8 cellular contexts compared by ENCODE assay signal in the genomic region with DNA sequence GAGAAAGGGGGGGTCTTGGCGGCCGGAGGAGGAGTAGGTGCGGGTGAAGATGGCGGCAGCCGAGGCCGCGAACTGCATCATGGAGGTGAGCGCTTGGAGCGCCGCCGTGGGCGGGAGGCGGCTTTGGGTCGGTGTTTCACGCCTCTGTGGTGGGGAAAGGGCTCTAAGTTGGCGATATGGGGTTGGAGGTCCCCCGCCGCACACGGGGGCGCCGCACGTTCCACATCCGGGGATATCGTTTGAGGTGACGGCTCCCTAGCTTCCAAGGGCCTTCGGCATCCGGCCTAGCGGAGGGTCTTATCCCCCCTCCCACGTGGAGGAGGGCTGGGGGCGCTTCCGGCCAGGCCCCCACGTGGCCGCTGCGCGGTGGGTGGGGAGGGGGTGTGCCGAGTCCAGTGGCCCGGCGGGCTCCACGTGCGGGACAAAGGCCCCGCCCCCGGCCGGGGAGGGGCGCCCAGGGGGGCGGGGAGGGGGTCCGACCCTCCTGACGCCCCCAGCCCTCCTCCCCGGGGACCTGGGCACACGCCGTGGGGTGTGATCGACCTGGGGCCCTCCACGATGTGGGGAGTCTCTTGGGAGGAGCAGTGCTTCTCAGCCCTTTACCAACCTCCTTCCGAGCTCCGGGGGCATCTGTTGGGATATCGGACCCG. TPM values are rescaled to one million over a fixed set of nuclear protein-coding genes. Genes with fewer than 3 reads are reported as not detected.
A peak's percentile ranks its signal among the peaks of the same experiment; 100 is the strongest.
DNase-seq lines count a peak whose midpoint lies in the region; ATAC-seq, FAIRE-seq and TF ChIP-seq lines count a peak whose summit lies in the region.

A gene (plus strand): TSS at position 40 of the 650 bp plus-strand sequence. CDS start 10 bp downstream, at position 50.

- peak within 1 kb of the TSS; percentile 97 to 99 for H3K27ac ChIP-seq in A549
- H3K27ac ChIP-seq in RWPE1, result peak within 1 kb of the TSS; percentile 88
- H3K27ac ChIP-seq in GM12878 (ENCODE audit: control insufficient read depth, insufficient read depth), result peak within 1 kb of the TSS; percentile 99
- peak within 1 kb of the TSS; percentile 99 for H3K27ac ChIP-seq in iPS-18a (ENCODE audit: low read length)

- peaks cover 33% of the 10 kb centered on the region for H3K4me1 ChIP-seq in A549
- H3K4me1 ChIP-seq in GM12878 (ENCODE audit: control insufficient read depth, insufficient read depth, low read length), result peaks cover 32% of the 10 kb centered on the region
- peaks cover 14% of the 10 kb centered on the region for H3K4me1 ChIP-seq in iPS-18a (ENCODE audit: control insufficient read depth, low read depth, low read length)
- peaks cover 25% of the 10 kb centered on the region for H3K4me1 ChIP-seq in skeletal muscle satellite cell (ENCODE audit: control insufficient read depth, insufficient read depth, low read length)

- intact Hi-C loops in GM12878 (cut with micrococcal nuclease; ENCODE audit: unreplicated experiment), result loop anchor here (2.0 to 5.0 kb wide), 3 partner anchors 85 to 190 kb away; a partner anchor contains a TSS

- TF ChIP-seq POLR2A in A549 (IDR thresholded peaks at IDR 0.05; ENCODE audit: low read length) (peak; percentile 97), GM18526 (IDR thresholded peaks at IDR 0.05; ENCODE audit: extremely low read depth, insufficient read length) (peak; percentile 88), GM12878 (IDR thresholded peaks at IDR 0.05; ENCODE audit: low read depth, low read length) (peak; percentile 96)

- no peaks in the 10 kb centered on the region for H3K9me3 ChIP-seq in A549
- H3K9me3 ChIP-seq in GM12878 (replicated peaks; ENCODE audit: control insufficient read depth, insufficient read depth, low read length), result no peaks in the 10 kb centered on the region
- no peaks in the 10 kb centered on the region for H3K9me3 ChIP-seq in iPS-18a (ENCODE audit: control insufficient read depth, low read depth, low read length)
- no peaks in the 10 kb centered on the region for H3K9me3 ChIP-seq in skeletal muscle satellite cell (replicated peaks; ENCODE audit: low read length)

- in situ Hi-C loops in GM12878 (cut with MboI), result no loop called here

- H4K20me1 ChIP-seq in GM12878 (ENCODE audit: control insufficient read depth, insufficient read depth), result peaks cover 16% of the 10 kb centered on the region

- FAIRE-seq in A549 (lab: Jason Lieb, UNC), result no peak
- FAIRE-seq in GM12878 (lab: Jason Lieb, UNC), result no peak

- 1% methylated on average over 30 of the region's 56 CpGs for WGBS in A549 (ENCODE audit: missing lambda C conversion rate)
- 2% methylated on average over 42 of the region's 56 CpGs for WGBS in GM12878 (ENCODE audit: insufficient coverage, insufficient replicate concordance, low lambda C conversion rate, missing lambda C conversion rate)

- POLR2A ChIA-PET in A549 (lab: Yijun Ruan, JAX), result interaction anchor here (1.0 to 3.5 kb wide), 13 partner anchors 8 to 224 kb away, joined by 3 to 48 read pairs (median 9); a partner anchor contains a TSS
- POLR2A ChIA-PET in RWPE1 (lab: Yijun Ruan, JAX; ENCODE audit: low non-redundant PET), result interaction anchor here (1.8 kb wide), 1 partner anchor 36 kb away, joined by 4 read pairs; a partner anchor contains a TSS
- POLR2A ChIA-PET in GM12878 (lab: Charles Lee), result interaction anchor here (0.6 to 11.2 kb wide), 13 partner anchors 11 to 207 kb away, joined by 3 to 200 read pairs (median 8); a partner anchor contains a TSS

- DNase-seq in A549 (ENCODE audit: low read depth in 1 of 2, low spot score in 1 of 2), result peak in 1 of 2 experiments; percentile 76
- no peak for DNase-seq in RWPE1 (ENCODE audit: low spot score)
- DNase-seq in GM12878 (ENCODE audit: low read depth, low spot score), result no peak
- DNase-seq in dedifferentiated amniotic fluid mesenchymal stem cell (ENCODE audit: extremely low spot score), result no peak

- H3K4me3 ChIP-seq in A549 (peak within 1 kb of the TSS; percentile 82), GM12878 (peak within 1 kb of the TSS; percentile 100), iPS-18a (ENCODE audit: low read length) (peak within 1 kb of the TSS; percentile 98), skeletal muscle satellite cell (ENCODE audit: low read length) (peak within 1 kb of the TSS; percentile 99)

- TF ChIP-seq CTCF in A549 (IDR thresholded peaks at IDR 0.05), result no peak
- no peak for TF ChIP-seq CTCF in RWPE1 (conservative IDR thresholded peaks at IDR 0.05; ENCODE audit: low read depth)
- TF ChIP-seq CTCF in GM12878 (IDR thresholded peaks at IDR 0.05 in 2 of 3, conservative IDR thresholded peaks at IDR 0.05 in 1 of 3; ENCODE audit: control insufficient read depth in 2 of 3, extremely low read depth in 1 of 3, insufficient read depth in 1 of 3, low read depth in 3 of 3, low read length in 3 of 3), result 0 out of 6 replicates have a peak, but pooled peaks of 1 of the 3 experiments have one; percentile 10

- SMC1A ChIA-PET in GM12878 (lab: Charles Lee; ENCODE audit: uncharacterized antibody, unreplicated experiment), result interaction anchor here (1.4 to 2.7 kb wide), 5 partner anchors 37 to 192 kb away, joined by 3 to 11 read pairs (median 7); a partner anchor contains a TSS

- no peak for TF ChIP-seq RAD21 in A549 (conservative IDR thresholded peaks at IDR 0.05 in 1 of 2, IDR thresholded peaks at IDR 0.05 in 1 of 2)
- TF ChIP-seq RAD21 in GM12878 (IDR thresholded peaks at IDR 0.05; ENCODE audit: insufficient read depth, low read depth, low read length), result no peak

- H3K36me3 ChIP-seq in GM12878 (ENCODE audit: control insufficient read depth in 2 of 2, insufficient read depth in 2 of 2, low read length in 1 of 2) (peaks cover 6 to 9% of the 10 kb centered on the region in 2 experiments), iPS-18a (ENCODE audit: control insufficient read depth, low read depth, low read length) (peaks cover 14% of the 10 kb centered on the region), skeletal muscle satellite cell (ENCODE audit: insufficient read depth, low read length) (peaks cover 11% of the 10 kb centered on the region)

- ATAC-seq in A549 (peak; percentile 21 to 39), GM12878 (peak; percentile 17), GM19351 (IDR thresholded peaks at IDR 0.05; ENCODE audit: unreplicated experiment) (no peak)

- H3K4me2 ChIP-seq in A549 (peak within 1 kb of the TSS; percentile 90), GM12878 (ENCODE audit: control insufficient read depth, insufficient read depth) (peak within 1 kb of the TSS; percentile 84), skeletal muscle satellite cell (ENCODE audit: low read length) (peak within 1 kb of the TSS; percentile 94)

- RAD21 ChIA-PET in GM12878 (lab: Charles Lee; ENCODE audit: unreplicated experiment), result interaction anchor here (0.5 to 8.6 kb wide), 12 partner anchors 12 to 234 kb away, joined by 3 to 131 read pairs (median 6); a partner anchor contains a TSS

- peaks cover 47% of the 10 kb centered on the region for H3K79me2 ChIP-seq in GM12878 (ENCODE audit: control insufficient read depth, insufficient read depth, low read length)

- CTCF ChIA-PET in A549 (lab: Yijun Ruan, JAX) (interaction anchor here (0.7 to 16.7 kb wide), 20 partner anchors 11 to 458 kb away, joined by 3 to 326 read pairs (median 6); a partner anchor contains a TSS), RWPE1 (lab: Yijun Ruan, JAX) (interaction anchor here (0.6 kb wide), 1 partner anchor 169 kb away, joined by 3 read pairs; no protein-coding TSS in a partner anchor), GM12878 (lab: Yijun Ruan, JAX) (interaction anchor here (0.7 to 10.5 kb wide), 5 partner anchors 11 to 130 kb away, joined by 3 to 130 read pairs (median 80); a partner anchor contains a TSS)

- H2AFZ ChIP-seq in GM12878 (ENCODE audit: control insufficient read depth, low read depth, low read length), result peak within 1 kb of the TSS; percentile 95

- no peaks in the 10 kb centered on the region for H3K27me3 ChIP-seq in GM12878 (replicated peaks in 1 of 2; ENCODE audit: control insufficient read depth in 2 of 2, insufficient read depth in 2 of 2, low read length in 1 of 2)
- H3K27me3 ChIP-seq in iPS-18a (ENCODE audit: control insufficient read depth, insufficient read depth, low read length), result no peaks in the 10 kb centered on the region
- no peaks in the 10 kb centered on the region for H3K27me3 ChIP-seq in skeletal muscle satellite cell (ENCODE audit: control insufficient read depth, insufficient read depth, low read length)

- H3K9ac ChIP-seq in GM12878 (ENCODE audit: control insufficient read depth, insufficient read depth, low read length) (peak within 1 kb of the TSS; percentile 98), iPS-18a (ENCODE audit: low read length) (peak within 1 kb of the TSS; percentile 95), skeletal muscle satellite cell (ENCODE audit: low read depth, low read length) (peak within 1 kb of the TSS; percentile 99)

- BruUV-seq in GM12878 (replicated peaks; lab: Mats Ljungman, UMichigan), result no TSS peak

- TF ChIP-seq EP300 in A549 (IDR thresholded peaks at IDR 0.05) (no peak), GM12878 (IDR thresholded peaks at IDR 0.05; ENCODE audit: borderline replicate concordance in 1 of 2, control insufficient read depth in 1 of 2, low read depth in 2 of 2, low read length in 2 of 2) (no peak)

TF ChIP-seq in GM12878, 131 proteins besides CTCF, POLR2A, EP300 and RAD21 (continues in another document):
- TF ChIP-seq CHD4 (IDR thresholded peaks at IDR 0.05) (no peak), NR2F1 (conservative IDR thresholded peaks at IDR 0.05) (no peak; the same call in 1 of the 2 replicates)

RNA-seq across cellular contexts. Expression of the gene that starts here (rescaled TPM):
- 440 and 504 TPM in 2 replicates for polyA plus RNA-seq in A549 (2011; rRNA removed)
- polyA plus RNA-seq in A549 (2012; cell fraction: cytosol; rRNA removed), result 1,179 and 1,259 TPM in 2 replicates
- polyA plus RNA-seq in A549 (2012; cell fraction: nucleus; rRNA removed), result 1,370 and 1,606 TPM in 2 replicates
- 488 to 516 TPM (median 500 TPM) in 3 replicates for polyA plus RNA-seq in A549 (2017; fragmentation: RNase III; extraction: RNeasy Plus Mini Kit Qiagen cat#74134 plus additional on column Dnase treatment)
- polyA minus RNA-seq in A549 (2011; rRNA and poly(A)+ RNA removed), result 965 and 1,007 TPM in 2 replicates
- 251 and 266 TPM in 2 replicates for total RNA-seq in GM12878 (2013; cell fraction: nucleolus; rRNA removed)
- total RNA-seq in GM12878 (2014; rRNA removed), result 589 and 611 TPM in 2 replicates
- total RNA-seq in GM12878 (2014; rRNA removed; fragmentation: Illumina TruSeq; extraction: Trizol), result 343 and 363 TPM in 2 replicates
- total RNA-seq in GM12878 (2021), result 432 and 437 TPM in 2 replicates
- polyA plus RNA-seq in GM12878 (2011; ENCODE audit: low read depth), result 189 TPM
- 357 and 667 TPM in 2 replicates for polyA plus RNA-seq in GM12878 (2011; rRNA removed)
- polyA plus RNA-seq in GM12878 (2011; cell fraction: cytosol; rRNA removed), result 947 and 1,287 TPM in 2 replicates
- polyA plus RNA-seq in GM12878 (2011; cell fraction: nucleus; rRNA removed), result 955 and 1,091 TPM in 2 replicates
- 311 and 317 TPM in 2 replicates for polyA plus RNA-seq in GM12878 (2012)
- 179 and 527 TPM in 2 replicates for polyA plus RNA-seq in GM12878 (2014; fragmentation: Illumina TruSeq; extraction: Trizol)
- 10 to 100 TPM; 19.9 to 50.5 TPM for polyA plus RNA-seq in GM12878 (2014; fragmentation: Nextera tagmentation; extraction: Ambion mirVana)
- 643 and 678 TPM in 2 replicates for polyA plus RNA-seq in GM12878 (2014; rRNA removed)
- polyA plus RNA-seq in GM12878 (2016; fragmentation: Nextera tagmentation; extraction: Ambion mirVana), result 100 to 1,000 TPM; 441 to 447 TPM
- 734 and 867 TPM in 2 replicates for polyA minus RNA-seq in GM12878 (2011; rRNA and poly(A)+ RNA removed)
- 172 and 191 TPM in 2 replicates for polyA minus RNA-seq in GM12878 (2011; cell fraction: cytosol; rRNA and poly(A)+ RNA removed)
- 196 and 303 TPM in 2 replicates for polyA minus RNA-seq in GM12878 (2011; cell fraction: nucleus; rRNA and poly(A)+ RNA removed)
- total RNA-seq in skeletal muscle satellite cell (2012; rRNA removed), result 303 and 305 TPM in 2 replicates
